36 cellular contexts compared by ENCODE assay signal in genomic region chr17:35963663-35964062, GRCh38. TPM values are rescaled to one million over a fixed set of nuclear protein-coding genes. Genes with fewer than 3 reads are reported as not detected.
"Had no signal": no experiment of that assay in that cellular context is flagged by ENCODE, and none has a peak within 500 bp of the region (broad histone marks: within the 10 kb centered on the region; RNA-seq: fewer than 3 reads in every experiment).

No MANE protein-coding gene starts in this region.

- DNase-seq: activated B cell treated with CpG ODN at 0.5 μM for 24 hours; activated CD4-positive, alpha-beta memory T cell treated with anti-CD3 and anti-CD28 coated beads, Interleukin-2, amount 10 ng/mL, durations not matched to agents 7 days and 5 days; activated CD4-positive, alpha-beta T cell treated with anti-CD3 and anti-CD28 coated beads for 48 hours; activated CD4-positive, alpha-beta T cell treated with anti-CD3 and anti-CD28 coated beads, Interleukin-2, amount 10 ng/mL, durations not matched to agents 7 days and 5 days; activated CD4-positive, alpha-beta T cell treated with anti-CD3 and anti-CD28 coated beads, Interleukin-2, amount 50 U/mL, for 48 hours; activated CD4-positive, CD25-positive, alpha-beta regulatory T cell treated with anti-CD3 and anti-CD28 coated beads, Interleukin-2, amount 50 U/mL, for 72 hours; activated CD8-positive, alpha-beta memory T cell treated with anti-CD3 and anti-CD28 coated beads for 24 hours; activated CD8-positive, alpha-beta memory T cell treated with anti-CD3 and anti-CD28 coated beads, Interleukin-2, amount 10 ng/mL, durations not matched to agents 7 days and 5 days; activated CD8-positive, alpha-beta memory T cell treated with anti-CD3 and anti-CD28 coated beads, Interleukin-2, amount 50 U/mL, for 48 hours; activated CD8-positive, alpha-beta T cell treated with anti-CD3 and anti-CD28 coated beads, Interleukin-2, amount 10 ng/mL, durations not matched to agents 7 days and 5 days; activated effector memory CD4-positive, alpha-beta T cell treated with Interleukin-2 at 50 U/mL for 16 hours; activated gamma-delta T cell; activated naive CD4-positive, alpha-beta T cell treated with anti-CD3 and anti-CD28 coated beads, Interleukin-2, amount 10 ng/mL, durations not matched to agents 7 days and 5 days; activated naive CD4-positive, alpha-beta T cell treated with Interleukin-2 at 50 U/mL for 16 hours; activated naive CD8-positive, alpha-beta T cell treated with anti-CD3 and anti-CD28 coated beads, Interleukin-2, amount 10 ng/mL, durations not matched to agents 7 days and 5 days; activated naive CD8-positive, alpha-beta T cell treated with anti-CD3 and anti-CD28 coated beads, Interleukin-2, amount 50 U/mL, for 24 hours; amygdala; anterior cingulate cortex; caudate nucleus; cerebellar nuclear complex; T-helper 1 cell; T-helper 9 cell had no signal

- H3K27ac ChIP-seq: ascending aorta, cardiac muscle cell, VCaP had no signal

- H3K27ac Mint-ChIP-seq: activated B cell treated with CpG ODN at 0.5 μM for 24 hours; activated CD4-positive, alpha-beta memory T cell treated with anti-CD3 and anti-CD28 coated beads, Interleukin-2, amount 10 ng/mL, durations not matched to agents 7 days and 5 days; activated CD4-positive, alpha-beta T cell treated with anti-CD3 and anti-CD28 coated beads, Interleukin-2, amount 10 ng/mL, durations not matched to agents 7 days and 5 days; activated CD8-positive, alpha-beta memory T cell treated with anti-CD3 and anti-CD28 coated beads, Interleukin-2, amount 10 ng/mL, durations not matched to agents 7 days and 5 days; activated CD8-positive, alpha-beta T cell treated with anti-CD3 and anti-CD28 coated beads, Interleukin-2, amount 10 ng/mL, durations not matched to agents 7 days and 5 days; activated naive CD4-positive, alpha-beta T cell treated with anti-CD3 and anti-CD28 coated beads, Interleukin-2, amount 10 ng/mL, durations not matched to agents 7 days and 5 days; activated naive CD4-positive, alpha-beta T cell treated with anti-CD3 and anti-CD28 coated beads, Interleukin-2, amount 50 U/mL, for 24 hours; activated naive CD8-positive, alpha-beta T cell; activated naive CD8-positive, alpha-beta T cell treated with anti-CD3 and anti-CD28 coated beads, Interleukin-2, amount 10 ng/mL, durations not matched to agents 7 days and 5 days; activated naive CD8-positive, alpha-beta T cell treated with anti-CD3 and anti-CD28 coated beads, Interleukin-2, amount 50 U/mL, for 24 hours; activated T-helper 2 cell treated with anti-CD3 and anti-CD28 coated beads, Interferon-gamma antibody, Interleukin-2, Interleukin-4, amounts not matched to agents 10 μg/mL and 5 μg/mL and 100 μg/mL, durations not matched to agents 14 hours and 24 hours and 36 hours; brain; T-helper 1 cell treated with Interleukin-12 subunit alpha and Interleukin-12 subunit beta and Interleukin-4 antibody, amounts not matched to agents 30 μg/mL and 1 μg/mL, for 36 hours; T-helper 2 cell treated with Interferon-gamma antibody and Interleukin-4, amounts not matched to agents 5 μg/mL and 100 μg/mL, for 36 hours had no signal

- H3K4me1 Mint-ChIP-seq: activated B cell treated with CpG ODN at 0.5 μM for 24 hours; activated CD4-positive, alpha-beta T cell treated with anti-CD3 and anti-CD28 coated beads, Interleukin-2, amount 10 ng/mL, durations not matched to agents 7 days and 5 days; activated naive CD4-positive, alpha-beta T cell treated with anti-CD3 and anti-CD28 coated beads, Interleukin-2, amount 10 ng/mL, durations not matched to agents 7 days and 5 days; activated naive CD4-positive, alpha-beta T cell treated with anti-CD3 and anti-CD28 coated beads, Interleukin-2, amount 50 U/mL, for 24 hours; activated naive CD8-positive, alpha-beta T cell treated with anti-CD3 and anti-CD28 coated beads, Interleukin-2, amount 10 ng/mL, durations not matched to agents 7 days and 5 days; activated naive CD8-positive, alpha-beta T cell treated with anti-CD3 and anti-CD28 coated beads, Interleukin-2, amount 50 U/mL, for 24 hours; brain; central memory CD8-positive, alpha-beta T cell had no signal

- H3K4me3 ChIP-seq: ascending aorta, cardiac muscle cell had no signal

- H3K36me3 Mint-ChIP-seq: activated naive CD4-positive, alpha-beta T cell treated with anti-CD3 and anti-CD28 coated beads, Interleukin-2, amount 10 ng/mL, durations not matched to agents 7 days and 5 days; activated naive CD4-positive, alpha-beta T cell treated with anti-CD3 and anti-CD28 coated beads, Interleukin-2, amount 50 U/mL, for 24 hours; activated naive CD8-positive, alpha-beta T cell; activated naive CD8-positive, alpha-beta T cell treated with anti-CD3 and anti-CD28 coated beads, Interleukin-2, amount 10 ng/mL, durations not matched to agents 7 days and 5 days; brain had no signal

- H3K4me3 Mint-ChIP-seq: activated B cell treated with CpG ODN at 0.5 μM for 24 hours; activated CD4-positive, alpha-beta memory T cell treated with anti-CD3 and anti-CD28 coated beads, Interleukin-2, amount 10 ng/mL, durations not matched to agents 7 days and 5 days; activated CD4-positive, alpha-beta T cell treated with anti-CD3 and anti-CD28 coated beads, Interleukin-2, amount 10 ng/mL, durations not matched to agents 7 days and 5 days; activated CD8-positive, alpha-beta memory T cell treated with anti-CD3 and anti-CD28 coated beads, Interleukin-2, amount 10 ng/mL, durations not matched to agents 7 days and 5 days; activated CD8-positive, alpha-beta T cell treated with anti-CD3 and anti-CD28 coated beads, Interleukin-2, amount 10 ng/mL, durations not matched to agents 7 days and 5 days; activated naive CD4-positive, alpha-beta T cell treated with anti-CD3 and anti-CD28 coated beads, Interleukin-2, amount 10 ng/mL, durations not matched to agents 7 days and 5 days; activated naive CD4-positive, alpha-beta T cell treated with anti-CD3 and anti-CD28 coated beads, Interleukin-2, amount 50 U/mL, for 24 hours; activated naive CD8-positive, alpha-beta T cell; activated naive CD8-positive, alpha-beta T cell treated with anti-CD3 and anti-CD28 coated beads, Interleukin-2, amount 10 ng/mL, durations not matched to agents 7 days and 5 days; activated naive CD8-positive, alpha-beta T cell treated with anti-CD3 and anti-CD28 coated beads, Interleukin-2, amount 50 U/mL, for 24 hours; brain; central memory CD8-positive, alpha-beta T cell; T-helper 1 cell treated with Interleukin-12 subunit alpha and Interleukin-12 subunit beta and Interleukin-4 antibody, amounts not matched to agents 30 μg/mL and 1 μg/mL, for 36 hours; T-helper 2 cell treated with Interferon-gamma antibody and Interleukin-4, amounts not matched to agents 5 μg/mL and 100 μg/mL, for 36 hours had no signal

- H3K9me3 Mint-ChIP-seq: activated B cell treated with CpG ODN at 0.5 μM for 24 hours; activated CD4-positive, alpha-beta memory T cell treated with anti-CD3 and anti-CD28 coated beads, Interleukin-2, amount 10 ng/mL, durations not matched to agents 7 days and 5 days; activated CD4-positive, alpha-beta T cell treated with anti-CD3 and anti-CD28 coated beads, Interleukin-2, amount 10 ng/mL, durations not matched to agents 7 days and 5 days; activated naive CD4-positive, alpha-beta T cell treated with anti-CD3 and anti-CD28 coated beads, Interleukin-2, amount 10 ng/mL, durations not matched to agents 7 days and 5 days; activated naive CD4-positive, alpha-beta T cell treated with anti-CD3 and anti-CD28 coated beads, Interleukin-2, amount 50 U/mL, for 24 hours; activated naive CD8-positive, alpha-beta T cell treated with anti-CD3 and anti-CD28 coated beads, Interleukin-2, amount 10 ng/mL, durations not matched to agents 7 days and 5 days; activated naive CD8-positive, alpha-beta T cell treated with anti-CD3 and anti-CD28 coated beads, Interleukin-2, amount 50 U/mL, for 24 hours; activated T-helper 2 cell treated with anti-CD3 and anti-CD28 coated beads, Interferon-gamma antibody, Interleukin-2, Interleukin-4, amounts not matched to agents 10 μg/mL and 5 μg/mL and 100 μg/mL, durations not matched to agents 14 hours and 24 hours and 36 hours; brain; central memory CD8-positive, alpha-beta T cell; T-helper 1 cell treated with Interleukin-12 subunit alpha and Interleukin-12 subunit beta and Interleukin-4 antibody, amounts not matched to agents 30 μg/mL and 1 μg/mL, for 36 hours; T-helper 2 cell treated with Interferon-gamma antibody and Interleukin-4, amounts not matched to agents 5 μg/mL and 100 μg/mL, for 36 hours had no signal

- H3K4me1 ChIP-seq: ascending aorta had no signal

- H3K36me3 ChIP-seq: ascending aorta, cardiac muscle cell had no signal

- FAIRE-seq: bronchial epithelial cell, TTC549 had no signal

- H3K27me3 ChIP-seq: ascending aorta had no signal

- ATAC-seq: activated CD8-positive, alpha-beta memory T cell treated with anti-CD3 and anti-CD28 coated beads, Interleukin-2, amount 10 ng/mL, durations not matched to agents 7 days and 5 days; activated CD8-positive, alpha-beta T cell treated with anti-CD3 and anti-CD28 coated beads, Interleukin-2, amount 10 ng/mL, durations not matched to agents 7 days and 5 days; activated naive CD8-positive, alpha-beta T cell treated with anti-CD3 and anti-CD28 coated beads, Interleukin-2, amount 50 U/mL, for 24 hours had no signal

- H3K27me3 Mint-ChIP-seq: central memory CD8-positive, alpha-beta T cell had no signal

- H3K9me3 ChIP-seq: ascending aorta had no signal

RNA-seq across cellular contexts. Expression of gene CCL16, which starts 17.6 kb away (rescaled TPM):
- total RNA-seq: activated B cell treated with CpG ODN at 0.5 μM for 24 hours; activated CD4-positive, alpha-beta memory T cell treated with anti-CD3 and anti-CD28 coated beads, Interleukin-2, amount 10 ng/mL, durations not matched to agents 7 days and 5 days; activated CD4-positive, alpha-beta T cell treated with anti-CD3 and anti-CD28 coated beads, Interleukin-2, amount 10 ng/mL, durations not matched to agents 7 days and 5 days; activated CD8-positive, alpha-beta memory T cell treated with anti-CD3 and anti-CD28 coated beads, Interleukin-2, amount 10 ng/mL, durations not matched to agents 7 days and 5 days; activated CD8-positive, alpha-beta T cell treated with anti-CD3 and anti-CD28 coated beads, Interleukin-2, amount 10 ng/mL, durations not matched to agents 7 days and 5 days; activated naive CD8-positive, alpha-beta T cell treated with anti-CD3 and anti-CD28 coated beads, Interleukin-2, amount 10 ng/mL, durations not matched to agents 7 days and 5 days; activated T-helper 2 cell treated with anti-CD3 and anti-CD28 coated beads, Interferon-gamma antibody, Interleukin-2, Interleukin-4, amounts not matched to agents 10 μg/mL and 5 μg/mL and 100 μg/mL, durations not matched to agents 14 hours and 24 hours and 36 hours; ascending aorta; bronchial epithelial cell; cardiac muscle cell; chondrocyte had no signal
- polyA plus RNA-seq: cardiac muscle cell had no signal

RNA-seq across cellular contexts. Expression of gene LYZL6, which starts 20.1 kb away (rescaled TPM):
- total RNA-seq: activated B cell treated with CpG ODN at 0.5 μM for 24 hours; activated CD4-positive, alpha-beta memory T cell treated with anti-CD3 and anti-CD28 coated beads, Interleukin-2, amount 10 ng/mL, durations not matched to agents 7 days and 5 days; activated CD4-positive, alpha-beta T cell treated with anti-CD3 and anti-CD28 coated beads, Interleukin-2, amount 10 ng/mL, durations not matched to agents 7 days and 5 days; activated CD8-positive, alpha-beta memory T cell treated with anti-CD3 and anti-CD28 coated beads, Interleukin-2, amount 10 ng/mL, durations not matched to agents 7 days and 5 days; activated CD8-positive, alpha-beta T cell treated with anti-CD3 and anti-CD28 coated beads, Interleukin-2, amount 10 ng/mL, durations not matched to agents 7 days and 5 days; activated naive CD8-positive, alpha-beta T cell treated with anti-CD3 and anti-CD28 coated beads, Interleukin-2, amount 10 ng/mL, durations not matched to agents 7 days and 5 days; activated T-helper 2 cell treated with anti-CD3 and anti-CD28 coated beads, Interferon-gamma antibody, Interleukin-2, Interleukin-4, amounts not matched to agents 10 μg/mL and 5 μg/mL and 100 μg/mL, durations not matched to agents 14 hours and 24 hours and 36 hours; ascending aorta; bronchial epithelial cell; cardiac muscle cell; chondrocyte had no signal
- polyA plus RNA-seq: adipose tissue, cardiac muscle cell had no signal

RNA-seq across cellular contexts. Expression of gene CCL14, which starts 22.9 kb away (rescaled TPM):
- total RNA-seq: activated B cell treated with CpG ODN at 0.5 μM for 24 hours; activated CD4-positive, alpha-beta memory T cell treated with anti-CD3 and anti-CD28 coated beads, Interleukin-2, amount 10 ng/mL, durations not matched to agents 7 days and 5 days; activated CD4-positive, alpha-beta T cell treated with anti-CD3 and anti-CD28 coated beads, Interleukin-2, amount 10 ng/mL, durations not matched to agents 7 days and 5 days; activated CD8-positive, alpha-beta memory T cell treated with anti-CD3 and anti-CD28 coated beads, Interleukin-2, amount 10 ng/mL, durations not matched to agents 7 days and 5 days; activated CD8-positive, alpha-beta T cell treated with anti-CD3 and anti-CD28 coated beads, Interleukin-2, amount 10 ng/mL, durations not matched to agents 7 days and 5 days; activated naive CD8-positive, alpha-beta T cell treated with anti-CD3 and anti-CD28 coated beads, Interleukin-2, amount 10 ng/mL, durations not matched to agents 7 days and 5 days; activated T-helper 2 cell treated with anti-CD3 and anti-CD28 coated beads, Interferon-gamma antibody, Interleukin-2, Interleukin-4, amounts not matched to agents 10 μg/mL and 5 μg/mL and 100 μg/mL, durations not matched to agents 14 hours and 24 hours and 36 hours; bronchial epithelial cell; cardiac muscle cell; chondrocyte had no signal
- polyA plus RNA-seq: cardiac muscle cell had no signal

RNA-seq across cellular contexts. Expression of gene RDM1, which starts 33.1 kb away (rescaled TPM):
- total RNA-seq: activated B cell treated with CpG ODN at 0.5 μM for 24 hours, ascending aorta, bronchial epithelial cell had no signal
- polyA plus RNA-seq: adipose tissue had no signal

RNA-seq across cellular contexts. Expression of gene CCL15, which starts 37.7 kb away (rescaled TPM):
- total RNA-seq: activated B cell treated with CpG ODN at 0.5 μM for 24 hours; activated CD4-positive, alpha-beta memory T cell treated with anti-CD3 and anti-CD28 coated beads, Interleukin-2, amount 10 ng/mL, durations not matched to agents 7 days and 5 days; activated CD4-positive, alpha-beta T cell treated with anti-CD3 and anti-CD28 coated beads, Interleukin-2, amount 10 ng/mL, durations not matched to agents 7 days and 5 days; activated CD8-positive, alpha-beta memory T cell treated with anti-CD3 and anti-CD28 coated beads, Interleukin-2, amount 10 ng/mL, durations not matched to agents 7 days and 5 days; activated CD8-positive, alpha-beta T cell treated with anti-CD3 and anti-CD28 coated beads, Interleukin-2, amount 10 ng/mL, durations not matched to agents 7 days and 5 days; activated naive CD8-positive, alpha-beta T cell treated with anti-CD3 and anti-CD28 coated beads, Interleukin-2, amount 10 ng/mL, durations not matched to agents 7 days and 5 days; activated T-helper 2 cell treated with anti-CD3 and anti-CD28 coated beads, Interferon-gamma antibody, Interleukin-2, Interleukin-4, amounts not matched to agents 10 μg/mL and 5 μg/mL and 100 μg/mL, durations not matched to agents 14 hours and 24 hours and 36 hours; ascending aorta; bronchial epithelial cell; cardiac muscle cell; chondrocyte had no signal
- polyA plus RNA-seq: cardiac muscle cell had no signal
